30 cellular contexts compared by ENCODE assay signal in genomic region chr11:44236261-44236660, GRCh38.
"Had no signal": no experiment of that assay in that cellular context is flagged by ENCODE, and none has a peak within 500 bp of the region (broad histone marks: within the 10 kb centered on the region; RNA-seq: fewer than 3 reads in every experiment).

No MANE protein-coding gene starts in this region.

- DNase-seq: heart left ventricle; hypothalamus; immature natural killer cell; kidney; left colon; left ventricle myocardium inferior; mesendoderm; midbrain; mucosa of descending colon; naive thymus-derived CD4-positive, alpha-beta T cell; occipital lobe; psoas muscle; right lobe of liver; small intestine; spleen; stimulated activated CD4-positive, alpha-beta T cell treated with anti-CD3 and anti-CD28 coated beads, Interleukin-4, amount 100 ng/mL, for 24 hours; stimulated activated naive CD4-positive, alpha-beta T cell; tibial artery; uterus had no signal

- H3K4me1 Mint-ChIP-seq: immature natural killer cell; naive thymus-derived CD4-positive, alpha-beta T cell; neural progenitor cell; stimulated activated effector memory CD8-positive, alpha-beta T cell treated with anti-CD3 and anti-CD28 coated beads, Interleukin-12 subunit alpha, Interleukin-12 subunit beta, amount 100 ng/mL, for 72 hours had no signal

- H3K9me3 Mint-ChIP-seq: immature natural killer cell; natural killer cell treated with Interleukin-12 subunit alpha and Interleukin-12 subunit beta and Interleukin-15 and Interleukin-18, amount 100 ng/mL, for 72 hours; neural progenitor cell; stimulated activated effector memory CD8-positive, alpha-beta T cell treated with anti-CD3 and anti-CD28 coated beads, Interleukin-12 subunit alpha, Interleukin-12 subunit beta, amount 100 ng/mL, for 72 hours; stimulated activated naive CD8-positive, alpha-beta T cell treated with anti-CD3 and anti-CD28 coated beads, Interleukin-15, Interleukin-2, amounts not matched to agents 100 ng/mL and 50 ng/mL, for 24 hours had no signal

- H3K4me3 Mint-ChIP-seq: immature natural killer cell; naive thymus-derived CD4-positive, alpha-beta T cell; natural killer cell treated with Interleukin-12 subunit alpha and Interleukin-12 subunit beta and Interleukin-15 and Interleukin-18, amount 100 ng/mL, for 72 hours; neural progenitor cell; stimulated activated effector memory CD8-positive, alpha-beta T cell treated with anti-CD3 and anti-CD28 coated beads, Interleukin-12 subunit alpha, Interleukin-12 subunit beta, amount 100 ng/mL, for 72 hours; stimulated activated naive CD8-positive, alpha-beta T cell treated with anti-CD3 and anti-CD28 coated beads, Interleukin-15, Interleukin-2, amounts not matched to agents 100 ng/mL and 50 ng/mL, for 24 hours; type B pancreatic cell had no signal

- H3K27me3 Mint-ChIP-seq: naive thymus-derived CD4-positive, alpha-beta T cell; natural killer cell treated with Interleukin-12 subunit alpha and Interleukin-12 subunit beta and Interleukin-15 and Interleukin-18, amount 100 ng/mL, for 72 hours; stimulated activated naive CD8-positive, alpha-beta T cell treated with anti-CD3 and anti-CD28 coated beads, Interleukin-15, Interleukin-2, amounts not matched to agents 100 ng/mL and 50 ng/mL, for 24 hours; type B pancreatic cell had no signal

- H3K27me3 ChIP-seq: heart left ventricle, neural progenitor cell, neutrophil, right lobe of liver, spleen, suprapubic skin, tibial artery, uterus had no signal

- H3K27ac Mint-ChIP-seq: immature natural killer cell; naive thymus-derived CD4-positive, alpha-beta T cell; natural killer cell treated with Interleukin-12 subunit alpha and Interleukin-12 subunit beta and Interleukin-15 and Interleukin-18, amount 100 ng/mL, for 72 hours; neural progenitor cell; stimulated activated effector memory CD8-positive, alpha-beta T cell treated with anti-CD3 and anti-CD28 coated beads, Interleukin-12 subunit alpha, Interleukin-12 subunit beta, amount 100 ng/mL, for 72 hours; stimulated activated naive CD8-positive, alpha-beta T cell treated with anti-CD3 and anti-CD28 coated beads, Interleukin-15, Interleukin-2, amounts not matched to agents 100 ng/mL and 50 ng/mL, for 24 hours; type B pancreatic cell had no signal

- H3K27ac ChIP-seq: heart left ventricle, left ventricle myocardium inferior, neural progenitor cell, neutrophil, parathyroid adenoma, right lobe of liver, spleen, suprapubic skin, thoracic aorta, tibial artery had no signal

- ATAC-seq: left colon; mucosa of descending colon; naive thymus-derived CD4-positive, alpha-beta T cell; natural killer cell treated with Interleukin-12 subunit alpha and Interleukin-12 subunit beta and Interleukin-15 and Interleukin-18, amount 100 ng/mL, for 72 hours; right lobe of liver; stimulated activated effector memory CD8-positive, alpha-beta T cell treated with anti-CD3 and anti-CD28 coated beads, Interleukin-12 subunit alpha, Interleukin-12 subunit beta, amount 100 ng/mL, for 72 hours had no signal

- H3K4me1 ChIP-seq: neural progenitor cell, parathyroid adenoma, right lobe of liver, spleen, suprapubic skin, tibial artery, uterus had no signal

- H3K9me3 ChIP-seq: heart left ventricle, left ventricle myocardium inferior, mucosa of descending colon, neutrophil, psoas muscle, right lobe of liver, spleen, suprapubic skin, thoracic aorta, tibial artery, uterus had no signal

- H3K4me3 ChIP-seq: heart left ventricle, left ventricle myocardium inferior, lung, mucosa of descending colon, neural progenitor cell, psoas muscle, right lobe of liver, spleen, suprapubic skin, thoracic aorta, tibial artery, uterus had no signal

- FAIRE-seq: islet of Langerhans, kidney, small intestine had no signal

- H3K36me3 ChIP-seq: neural progenitor cell, uterus had no signal
